Comparison of ENCODE assay signal across 12 cellular contexts in the genomic region with DNA sequence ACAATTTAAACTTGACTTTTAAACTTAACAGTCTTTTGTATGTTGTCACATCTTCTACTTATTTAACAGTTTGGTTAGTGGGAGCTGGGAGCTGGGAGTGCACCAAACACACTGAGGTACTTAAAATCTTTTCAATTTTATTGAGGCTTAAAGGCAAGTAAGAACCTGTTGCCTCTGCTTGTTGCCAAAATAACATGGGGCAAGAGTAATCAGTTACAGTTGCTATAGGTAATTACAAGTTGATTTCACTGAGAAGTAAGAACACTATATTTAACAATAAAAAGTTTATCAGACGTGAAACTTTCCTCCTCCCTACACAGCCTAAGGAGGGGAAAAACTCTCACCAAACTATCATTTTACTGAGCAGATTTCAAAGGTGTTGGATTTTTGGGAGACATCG.
"Had no signal": no experiment of that assay in that cellular context is flagged by ENCODE, and none has a peak within 500 bp of the region (broad histone marks: within the 10 kb centered on the region; RNA-seq: fewer than 3 reads in every experiment).

No MANE protein-coding gene starts in this region.

- H3K36me3 ChIP-seq: ascending aorta, colonic mucosa, uterus, WERI-Rb-1 had no signal

- H3K9me3 Mint-ChIP-seq: stimulated activated naive CD8-positive, alpha-beta T cell treated with anti-CD3 and anti-CD28 coated beads, Interleukin-15, amount 100 ng/mL, for 72 hours had no signal

- H3K4me1 ChIP-seq: ascending aorta, colonic mucosa, uterus had no signal

- H3K4me3 ChIP-seq: ascending aorta, colonic mucosa, hepatocyte, thoracic aorta, uterus had no signal

- H3K27me3 ChIP-seq: ascending aorta, colonic mucosa, hepatocyte, uterus had no signal

- DNase-seq: activated CD4-positive, alpha-beta T cell treated with anti-CD3 and anti-CD28 coated beads for 4 hours; activated CD8-positive, alpha-beta memory T cell treated with anti-CD3 and anti-CD28 coated beads, Interleukin-2, amount 50 U/mL, for 48 hours; activated CD8-positive, alpha-beta T cell treated with anti-CD3 and anti-CD28 coated beads, Interleukin-2, amount 10 ng/mL, durations not matched to agents 7 days and 5 days; colonic mucosa; stimulated activated CD4-positive, alpha-beta T cell treated with anti-CD3 and anti-CD28 coated beads, Interleukin-4, amount 100 ng/mL, for 1 hour; stimulated activated naive CD8-positive, alpha-beta T cell treated with anti-CD3 and anti-CD28 coated beads, Interleukin-15, amount 100 ng/mL, for 72 hours; T1000; uterus; WERI-Rb-1 had no signal

- ATAC-seq: activated CD8-positive, alpha-beta T cell treated with anti-CD3 and anti-CD28 coated beads, Interleukin-2, amount 10 ng/mL, durations not matched to agents 7 days and 5 days; stimulated activated naive CD8-positive, alpha-beta T cell treated with anti-CD3 and anti-CD28 coated beads, Interleukin-15, amount 100 ng/mL, for 72 hours had no signal

- H3K9me3 ChIP-seq: ascending aorta, colonic mucosa, thoracic aorta, uterus had no signal

- H3K27ac Mint-ChIP-seq: activated CD8-positive, alpha-beta T cell treated with anti-CD3 and anti-CD28 coated beads, Interleukin-2, amount 10 ng/mL, durations not matched to agents 7 days and 5 days; stimulated activated naive CD8-positive, alpha-beta T cell treated with anti-CD3 and anti-CD28 coated beads, Interleukin-15, amount 100 ng/mL, for 72 hours had no signal

- H3K27ac ChIP-seq: ascending aorta, colonic mucosa, hepatocyte, thoracic aorta, uterus, WERI-Rb-1 had no signal

- H3K4me3 Mint-ChIP-seq: activated CD8-positive, alpha-beta T cell treated with anti-CD3 and anti-CD28 coated beads, Interleukin-2, amount 10 ng/mL, durations not matched to agents 7 days and 5 days; stimulated activated naive CD8-positive, alpha-beta T cell treated with anti-CD3 and anti-CD28 coated beads, Interleukin-15, amount 100 ng/mL, for 72 hours had no signal

- H3K27me3 Mint-ChIP-seq: stimulated activated naive CD8-positive, alpha-beta T cell treated with anti-CD3 and anti-CD28 coated beads, Interleukin-15, amount 100 ng/mL, for 72 hours had no signal
